In genomic region chr1:54798206-54798605, GRCh38 we compare ENCODE assay signal across 1 cellular context.
TF ChIP-seq lines count a peak whose summit lies in the region.

No MANE protein-coding gene starts in this region.

TF ChIP-seq in WTC11, 78 proteins besides CTCF, POLR2A, EP300 and RAD21 (continued from another document):
- TF ChIP-seq ZNF532 (CRISPR knock-in tag; IDR thresholded peaks at IDR 0.05; ENCODE audit: borderline replicate concordance) = no peak
